1 cellular context compared by ENCODE assay signal in genomic region chr17:78256705-78257559, GRCh38.
TF ChIP-seq lines count a peak whose summit lies in the region.

No MANE protein-coding gene starts in this region.

TF ChIP-seq in IMR-90, 13 proteins besides CTCF, POLR2A, EP300 and RAD21:
- TF ChIP-seq MXI1 (IDR thresholded peaks at IDR 0.05; ENCODE audit: borderline replicate concordance, low read depth, low read length) = no peak
- no peak for TF ChIP-seq CHD1 (IDR thresholded peaks at IDR 0.05; ENCODE audit: low read depth, low read length)
- no peak for TF ChIP-seq MAZ (IDR thresholded peaks at IDR 0.05; ENCODE audit: borderline replicate concordance, low read depth, low read length)
- TF ChIP-seq SMC3 (IDR thresholded peaks at IDR 0.05; ENCODE audit: low read depth, low read length) = no peak
- no peak for TF ChIP-seq MAFK (IDR thresholded peaks at IDR 0.05; ENCODE audit: low read depth, low read length)
- no peak for TF ChIP-seq RCOR1 (IDR thresholded peaks at IDR 0.05; ENCODE audit: insufficient replicate concordance, low read length)
- TF ChIP-seq NFE2L2 (IDR thresholded peaks at IDR 0.05; ENCODE audit: low read depth, low read length) = no peak
- no peak for TF ChIP-seq USF2 (IDR thresholded peaks at IDR 0.05; ENCODE audit: low read depth, low read length)
- no peak for TF ChIP-seq BHLHE40 (IDR thresholded peaks at IDR 0.05; ENCODE audit: low read depth, low read length)
- TF ChIP-seq, protein P1, sequence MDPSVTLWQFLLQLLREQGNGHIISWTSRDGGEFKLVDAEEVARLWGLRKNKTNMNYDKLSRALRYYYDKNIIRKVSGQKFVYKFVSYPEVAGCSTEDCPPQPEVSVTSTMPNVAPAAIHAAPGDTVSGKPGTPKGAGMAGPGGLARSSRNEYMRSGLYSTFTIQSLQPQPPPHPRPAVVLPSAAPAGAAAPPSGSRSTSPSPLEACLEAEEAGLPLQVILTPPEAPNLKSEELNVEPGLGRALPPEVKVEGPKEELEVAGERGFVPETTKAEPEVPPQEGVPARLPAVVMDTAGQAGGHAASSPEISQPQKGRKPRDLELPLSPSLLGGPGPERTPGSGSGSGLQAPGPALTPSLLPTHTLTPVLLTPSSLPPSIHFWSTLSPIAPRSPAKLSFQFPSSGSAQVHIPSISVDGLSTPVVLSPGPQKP (IDR thresholded peaks at IDR 0.05; ENCODE audit: borderline replicate concordance, low read depth, low read length) = no peak
- no peak for TF ChIP-seq CEBPB (IDR thresholded peaks at IDR 0.05; ENCODE audit: low read depth, low read length)
- no peak for TF ChIP-seq RFX5 (IDR thresholded peaks at IDR 0.05; ENCODE audit: low read depth, low read length)
- TF ChIP-seq FOS (IDR thresholded peaks at IDR 0.05; ENCODE audit: low read depth, low read length) = no peak
